17 cellular contexts compared by ENCODE assay signal in genomic region chr15:71559098-71559497, GRCh38.
A peak's percentile ranks its signal among the peaks of the same experiment; 100 is the strongest.
DNase-seq lines count a peak whose midpoint lies in the region; ATAC-seq and TF ChIP-seq lines count a peak whose summit lies in the region.
"Had no signal": no experiment of that assay in that cellular context is flagged by ENCODE, and none has a peak within 500 bp of the region (broad histone marks: within the 10 kb centered on the region; RNA-seq: fewer than 3 reads in every experiment).

No MANE protein-coding gene starts in this region.

- H3K27me3 Mint-ChIP-seq in activated CD4-positive, alpha-beta memory T cell treated with anti-CD3 and anti-CD28 coated beads, Interleukin-2, amount 10 ng/mL, durations not matched to agents 7 days and 5 days, result peaks cover 3% of the 10 kb centered on the region

- H3K4me3 ChIP-seq in AG04449 (ENCODE audit: low read depth, low read length) (no peak overlapping the region), adipocyte (ENCODE audit: low read length) (no peak overlapping the region), mucosa of descending colon (no peak overlapping the region)
- H3K4me3 ChIP-seq: left lung, upper lobe of right lung had no signal

- intact Hi-C loops in mucosa of descending colon (cut with DNase I, micrococcal nuclease), result no loop called here

- H3K36me3 ChIP-seq in adipocyte (ENCODE audit: control insufficient read depth, insufficient read depth, low read length, severe bottlenecking) (no peaks in the 10 kb centered on the region), mucosa of descending colon (ENCODE audit: low read depth) (no peaks in the 10 kb centered on the region)
- H3K36me3 ChIP-seq: left lung, upper lobe of right lung had no signal

- no peaks in the 10 kb centered on the region for H3K36me3 Mint-ChIP-seq in activated CD4-positive, alpha-beta memory T cell treated with anti-CD3 and anti-CD28 coated beads, Interleukin-2, amount 10 ng/mL, durations not matched to agents 7 days and 5 days (ENCODE audit: low read depth)

- no peak overlapping the region for H3K27ac Mint-ChIP-seq in activated CD4-positive, alpha-beta memory T cell treated with anti-CD3 and anti-CD28 coated beads, Interleukin-2, amount 10 ng/mL, durations not matched to agents 7 days and 5 days

- H3K9me3 ChIP-seq in adipocyte (ENCODE audit: control insufficient read depth, low read length) (peaks cover 4% of the 10 kb centered on the region), mucosa of descending colon (no peaks in the 10 kb centered on the region)
- H3K9me3 ChIP-seq: upper lobe of right lung had no signal

- no peaks in the 10 kb centered on the region for H3K9me3 Mint-ChIP-seq in activated CD4-positive, alpha-beta memory T cell treated with anti-CD3 and anti-CD28 coated beads, Interleukin-2, amount 10 ng/mL, durations not matched to agents 7 days and 5 days

- no peaks in the 10 kb centered on the region for H3K27me3 ChIP-seq in adipocyte (replicated peaks; ENCODE audit: control insufficient read depth, insufficient read depth, low read length)
- H3K27me3 ChIP-seq: left lung, upper lobe of right lung had no signal

- H3K4me1 ChIP-seq in adipocyte (ENCODE audit: control insufficient read depth, insufficient read depth, low read length), result no peaks in the 10 kb centered on the region
- no peaks in the 10 kb centered on the region for H3K4me1 ChIP-seq in mucosa of descending colon (ENCODE audit: low read depth)
- H3K4me1 ChIP-seq: upper lobe of right lung had no signal

- peak; percentile 24 for DNase-seq in AG04449 (ENCODE audit: low read depth, low spot score)
- DNase-seq in HK-2 (ENCODE audit: unreplicated experiment), result peak; percentile 17
- DNase-seq in adipocyte (ENCODE audit: low read depth), result peak; percentile 44
- peak; percentile 80 for DNase-seq in glomerular visceral epithelial cell (ENCODE audit: extremely low spot score)
- no peak for DNase-seq in ureter (ENCODE audit: low spot score)
- no peak for DNase-seq in mucosa of descending colon
- no peak for DNase-seq in activated CD4-positive, alpha-beta memory T cell treated with anti-CD3 and anti-CD28 coated beads, Interleukin-2, amount 10 ng/mL, durations not matched to agents 7 days and 5 days
- DNase-seq: activated naive CD4-positive, alpha-beta T cell treated with anti-CD3 and anti-CD28 coated beads, Interleukin-2, amount 50 U/mL, for 16 hours; cortex of kidney; glutamatergic neuron; left lung; NCI-H1436; NCI-H524 treated with DMSO at 0.1 percent for 48 hours; stimulated activated CD8-positive, alpha-beta memory T cell treated with anti-CD3 and anti-CD28 coated beads, Interleukin-4, amount 100 ng/mL, for 48 hours; upper lobe of right lung had no signal

- no peak overlapping the region for H3K9ac ChIP-seq in adipocyte (ENCODE audit: low read length)

- TF ChIP-seq CTCF in AG04449 (IDR thresholded peaks at IDR 0.05; ENCODE audit: insufficient read depth, low read length, missing control alignments), result no peak
- no peak for TF ChIP-seq CTCF in mucosa of descending colon (IDR thresholded peaks at IDR 0.05)

- CTCF ChIA-PET in AG04449 (lab: Yijun Ruan, JAX), result no interaction called here
- CTCF ChIA-PET in activated CD4-positive, alpha-beta memory T cell treated with anti-CD3 and anti-CD28 coated beads, Interleukin-2, amount 10 ng/mL, durations not matched to agents 7 days and 5 days (lab: Charles Lee), result no interaction called here

- ATAC-seq in mucosa of descending colon (no peak), HG03439 (IDR thresholded peaks at IDR 0.05; ENCODE audit: unreplicated experiment) (no peak)
- ATAC-seq: HCT116, left lung, upper lobe of right lung had no signal

- POLR2A ChIA-PET in AG04449 (lab: Yijun Ruan, JAX), result no interaction called here
- POLR2A ChIA-PET in activated CD4-positive, alpha-beta memory T cell treated with anti-CD3 and anti-CD28 coated beads, Interleukin-2, amount 10 ng/mL, durations not matched to agents 7 days and 5 days (lab: Charles Lee), result no interaction called here

- no peaks in the 10 kb centered on the region for H3K4me1 Mint-ChIP-seq in activated CD4-positive, alpha-beta memory T cell treated with anti-CD3 and anti-CD28 coated beads, Interleukin-2, amount 10 ng/mL, durations not matched to agents 7 days and 5 days

- H3K4me3 Mint-ChIP-seq in activated CD4-positive, alpha-beta memory T cell treated with anti-CD3 and anti-CD28 coated beads, Interleukin-2, amount 10 ng/mL, durations not matched to agents 7 days and 5 days, result no peak overlapping the region

Comparison
In these comparisons a context has a peak if more than half of its experiments do, and no peak if none do; other contexts are left out.
1. DNase-seq: peak in AG04449 (single experiment), HK-2 (single experiment), adipocyte (single experiment) and glomerular visceral epithelial cell (single experiment); none in ureter (single experiment), mucosa of descending colon (0 of 3) and activated CD4-positive, alpha-beta memory T cell treated with anti-CD3 and anti-CD28 coated beads, Interleukin-2, amount 10 ng/mL, durations not matched to agents 7 days and 5 days (single experiment).